ENCODE assay signal across 14 cellular contexts in genomic region chr13:79659161-79659560, GRCh38.
DNase-seq lines count a peak whose midpoint lies in the region; ATAC-seq and TF ChIP-seq lines count a peak whose summit lies in the region.
"Had no signal": no experiment of that assay in that cellular context is flagged by ENCODE, and none has a peak within 500 bp of the region (broad histone marks: within the 10 kb centered on the region; RNA-seq: fewer than 3 reads in every experiment).

No MANE protein-coding gene starts in this region.

- BruUV-seq in OCI-LY7 (replicated peaks; lab: Mats Ljungman, UMichigan) = no TSS peak

- no peak overlapping the region for H3K4ac ChIP-seq in trophoblast cell (ENCODE audit: low read depth, low read length)

- TF ChIP-seq EP300 in SK-N-SH (IDR thresholded peaks at IDR 0.05; ENCODE audit: borderline replicate concordance in 1 of 2, low read depth in 1 of 2, low read length in 1 of 2) = peak; percentile 95 to 98
- TF ChIP-seq EP300 in gastroesophageal sphincter (IDR thresholded peaks at IDR 0.05) = no peak

- H3K14ac ChIP-seq in trophoblast cell (ENCODE audit: low read length) = no peak overlapping the region

- TF ChIP-seq RAD21 in SK-N-SH (IDR thresholded peaks at IDR 0.05; ENCODE audit: low read length) = no peak; the same call in 1 of the 2 replicates

- H2BK5ac ChIP-seq in trophoblast cell (ENCODE audit: low read depth, low read length, poor library complexity) = peak overlapping the region; percentile 68

- no peak overlapping the region for H3K23ac ChIP-seq in trophoblast cell (ENCODE audit: low read length)

- peak overlapping the region; percentile 57; the same call in 1 of the 2 replicates for H3K4me2 ChIP-seq in SK-N-SH
- H3K4me2 ChIP-seq in trophoblast cell (ENCODE audit: low read length) = peak overlapping the region; percentile 13
- H3K4me2 ChIP-seq in OCI-LY7 (ENCODE audit: low read length) = no peak overlapping the region

- TF ChIP-seq POLR2A in gastroesophageal sphincter (IDR thresholded peaks at IDR 0.05) = no peak

- no peaks in the 10 kb centered on the region for H3K9me2 ChIP-seq in SK-N-SH
- no peaks in the 10 kb centered on the region for H3K9me2 ChIP-seq in OCI-LY7 (ENCODE audit: insufficient read depth, low read length)

- H3K36me3 ChIP-seq in SK-N-SH (replicated peaks in 1 of 2; ENCODE audit: control insufficient read depth in 1 of 2, insufficient read depth in 2 of 2, low read length in 1 of 2) = no peaks in the 10 kb centered on the region
- H3K36me3 ChIP-seq in gastroesophageal sphincter = no peaks in the 10 kb centered on the region
- no peaks in the 10 kb centered on the region for H3K36me3 ChIP-seq in trophoblast cell (ENCODE audit: control insufficient read depth in 1 of 2, insufficient read depth in 2 of 2, low read length in 2 of 2)
- H3K36me3 ChIP-seq in OCI-LY7 (ENCODE audit: insufficient read depth, low read length) = no peaks in the 10 kb centered on the region

- no peak overlapping the region for H3K9ac ChIP-seq in SK-N-SH
- no peak overlapping the region for H3K9ac ChIP-seq in trophoblast cell (ENCODE audit: low read length)

- H3K9me3 ChIP-seq in SK-N-SH = no peaks in the 10 kb centered on the region
- H3K9me3 ChIP-seq in gastroesophageal sphincter = no peaks in the 10 kb centered on the region
- no peaks in the 10 kb centered on the region for H3K9me3 ChIP-seq in trophoblast cell (ENCODE audit: insufficient read depth, low read depth, low read length)
- H3K9me3 ChIP-seq in OCI-LY7 (ENCODE audit: low read length) = no peaks in the 10 kb centered on the region

- H4K20me1 ChIP-seq in SK-N-SH (ENCODE audit: insufficient read depth) (no peaks in the 10 kb centered on the region), OCI-LY7 (ENCODE audit: insufficient read depth, low read length) (no peaks in the 10 kb centered on the region)

- no peak overlapping the region for H4K91ac ChIP-seq in trophoblast cell (ENCODE audit: low read depth, low read length)

- peaks cover 16 to 51% of the 10 kb centered on the region in 2 experiments; a peak in 3 of 4 replicates for H3K4me1 ChIP-seq in SK-N-SH (ENCODE audit: control insufficient read depth in 1 of 2, insufficient read depth in 2 of 2, low read depth in 1 of 2, low read length in 1 of 2)
- H3K4me1 ChIP-seq in gastroesophageal sphincter = peaks cover 0 to 9% (median 4%) of the 10 kb centered on the region in 3 donors
- H3K4me1 ChIP-seq in trophoblast cell (ENCODE audit: control insufficient read depth in 1 of 2, insufficient read depth in 2 of 2, low read length in 2 of 2) = peaks cover 6% of the 10 kb centered on the region in 2 experiments
- no peaks in the 10 kb centered on the region for H3K4me1 ChIP-seq in OCI-LY7 (ENCODE audit: insufficient read depth, low read length, poor library complexity, severe bottlenecking)

- H3K79me1 ChIP-seq in trophoblast cell (ENCODE audit: low read length) = peaks cover 9% of the 10 kb centered on the region

- peak overlapping the region; percentile 12; the same call in 1 of the 2 replicates for H2AFZ ChIP-seq in SK-N-SH (ENCODE audit: low read depth)
- H2AFZ ChIP-seq in trophoblast cell (ENCODE audit: insufficient read depth, low read length, poor library complexity) = no peak overlapping the region
- H2AFZ ChIP-seq in OCI-LY7 (ENCODE audit: low read length) = no peak overlapping the region

- 12% methylated on average over 4 of the region's 4 CpGs for WGBS in SK-N-SH (ENCODE audit: low lambda C conversion rate)
- WGBS in gastroesophageal sphincter (ENCODE audit: low coverage in 1 of 2), 2 donors = 4 to 26% methylated on average over 2 to 3 of the region's 4 CpGs
- WGBS in trophoblast cell (ENCODE audit: extremely low coverage, insufficient coverage, insufficient read length) = no CpG with 5 or more reads among the region's 4 CpGs

- no peak overlapping the region for H4K12ac ChIP-seq in trophoblast cell (ENCODE audit: low read depth, low read length)

- H3K27ac ChIP-seq in SK-N-SH (ENCODE audit: low read depth in 2 of 2, low read length in 1 of 2) (peak overlapping the region; percentile 53 to 99; a peak in 3 of 4 replicates), gastroesophageal sphincter (peak overlapping the region in 1 of 4 donors; percentile 2), trophoblast cell (ENCODE audit: low read depth, low read length) (peak overlapping the region; percentile 84), OCI-LY7 (ENCODE audit: low read depth, low read length, poor library complexity, severe bottlenecking) (no peak overlapping the region)
- H3K27ac ChIP-seq: SK-N-MC had no signal

- ATAC-seq in gastroesophageal sphincter = peak; percentile 71

- no peaks in the 10 kb centered on the region for H3K27me3 ChIP-seq in SK-N-SH (ENCODE audit: insufficient read depth)
- no peaks in the 10 kb centered on the region for H3K27me3 ChIP-seq in gastroesophageal sphincter
- H3K27me3 ChIP-seq in trophoblast cell (ENCODE audit: insufficient read depth, low read length) = no peaks in the 10 kb centered on the region

- peak; percentile 14 for DNase-seq in Jurkat, Clone E6-1 (ENCODE audit: low read depth, low spot score)
- DNase-seq in SK-N-SH = peak; percentile 33
- DNase-seq in trophoblast cell = no peak
- DNase-seq in NCI-H226 = no peak
- DNase-seq in T-helper 2 cell = no peak
- no peak for DNase-seq in OCI-LY7 (ENCODE audit: low spot score)
- no peak for DNase-seq in CD1c-positive myeloid dendritic cell (ENCODE audit: extremely low spot score)
- DNase-seq: activated CD4-positive, alpha-beta memory T cell treated with anti-CD3 and anti-CD28 coated beads, Interleukin-2, amount 10 ng/mL, durations not matched to agents 7 days and 5 days; amygdala; COR-L47; glutamatergic neuron; MM.1S had no signal

- H2BK120ac ChIP-seq in trophoblast cell (ENCODE audit: insufficient read depth, low read length, poor library complexity) = peak overlapping the region; percentile 16

- intact Hi-C loops in OCI-LY7 (cut with micrococcal nuclease; ENCODE audit: unreplicated experiment) = no loop called here

- CTCF ChIA-PET in SK-N-SH (lab: Yijun Ruan, JAX) (interaction anchor here (0.7 to 1.5 kb wide), 6 partner anchors 8 to 679 kb away, joined by 3 to 4 read pairs (median 3); no protein-coding TSS in a partner anchor), OCI-LY7 (lab: Charles Lee; ENCODE audit: unreplicated experiment) (no interaction called here)

- no peak overlapping the region for H4K8ac ChIP-seq in trophoblast cell (ENCODE audit: low read depth, low read length)

- H2AK5ac ChIP-seq in trophoblast cell (ENCODE audit: low read length) = no peak overlapping the region

- no peaks in the 10 kb centered on the region for H3F3A ChIP-seq in SK-N-SH (replicated peaks; ENCODE audit: insufficient read depth)

- no peak overlapping the region for H3K4me3 ChIP-seq in Jurkat, Clone E6-1 (ENCODE audit: low read length)
- H3K4me3 ChIP-seq in SK-N-SH (ENCODE audit: low read depth in 2 of 2, low read length in 1 of 2) (0 out of 4 replicates have a peak overlapping the region, but pooled peaks of 1 of the 2 experiments have one; percentile 11), gastroesophageal sphincter (no peak overlapping the region), trophoblast cell (ENCODE audit: low read depth, low read length) (no peak overlapping the region), OCI-LY7 (ENCODE audit: low read depth, low read length, poor library complexity, severe bottlenecking) (no peak overlapping the region)
- H3K4me3 ChIP-seq: SK-N-MC had no signal

- no peak overlapping the region for H2BK12ac ChIP-seq in trophoblast cell (ENCODE audit: low read length)

- no peaks in the 10 kb centered on the region for H3K79me2 ChIP-seq in SK-N-SH (ENCODE audit: insufficient read depth)
- H3K79me2 ChIP-seq in trophoblast cell (ENCODE audit: control insufficient read depth, insufficient read depth, low read length, poor library complexity) = peaks cover 3% of the 10 kb centered on the region
- H3K79me2 ChIP-seq in OCI-LY7 (ENCODE audit: insufficient read depth, low read depth, low read length) = no peaks in the 10 kb centered on the region

- TF ChIP-seq CTCF in SK-N-SH (IDR thresholded peaks at IDR 0.05) (no peak), gastroesophageal sphincter (IDR thresholded peaks at IDR 0.05) (no peak), OCI-LY7 (conservative IDR thresholded peaks at IDR 0.05; ENCODE audit: low read length) (no peak)

- H3K18ac ChIP-seq in trophoblast cell (ENCODE audit: low read length) = no peak overlapping the region

- POLR2A ChIA-PET in SK-N-SH (lab: Yijun Ruan, JAX) (interaction anchor here (1.3 kb wide), 1 partner anchor 682 kb away, joined by 5 read pairs; the partner anchor contains the start of gene SPRY2), OCI-LY7 (lab: Charles Lee) (interaction anchor here (1.1 kb wide), 1 partner anchor 11 kb away, joined by 4 read pairs; no protein-coding TSS in a partner anchor)

TF ChIP-seq in SK-N-SH, 30 proteins besides CTCF, POLR2A, EP300 and RAD21 (continues in another document):
- TF ChIP-seq POLR2AphosphoS5 (IDR thresholded peaks at IDR 0.05; ENCODE audit: low read depth, low read length) (peak; percentile 95), SIN3A (IDR thresholded peaks at IDR 0.05; ENCODE audit: borderline replicate concordance, low read depth, low read length) (peak; percentile 94), EZH2phosphoT487 (IDR thresholded peaks at IDR 0.05; ENCODE audit: borderline replicate concordance, low read depth) (no peak), TCF12 (IDR thresholded peaks at IDR 0.05) (peak; percentile 99), RFX5 (IDR thresholded peaks at IDR 0.05; ENCODE audit: low read length) (no peak), NFIC (IDR thresholded peaks at IDR 0.05; ENCODE audit: borderline replicate concordance) (peak; percentile 88)
- TF ChIP-seq, protein P1, sequence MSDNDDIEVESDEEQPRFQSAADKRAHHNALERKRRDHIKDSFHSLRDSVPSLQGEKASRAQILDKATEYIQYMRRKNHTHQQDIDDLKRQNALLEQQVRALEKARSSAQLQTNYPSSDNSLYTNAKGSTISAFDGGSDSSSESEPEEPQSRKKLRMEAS (IDR thresholded peaks at IDR 0.05; ENCODE audit: low read depth) = peak; percentile 12; the same call in 1 of the 2 replicates
- TF ChIP-seq, protein P2, sequence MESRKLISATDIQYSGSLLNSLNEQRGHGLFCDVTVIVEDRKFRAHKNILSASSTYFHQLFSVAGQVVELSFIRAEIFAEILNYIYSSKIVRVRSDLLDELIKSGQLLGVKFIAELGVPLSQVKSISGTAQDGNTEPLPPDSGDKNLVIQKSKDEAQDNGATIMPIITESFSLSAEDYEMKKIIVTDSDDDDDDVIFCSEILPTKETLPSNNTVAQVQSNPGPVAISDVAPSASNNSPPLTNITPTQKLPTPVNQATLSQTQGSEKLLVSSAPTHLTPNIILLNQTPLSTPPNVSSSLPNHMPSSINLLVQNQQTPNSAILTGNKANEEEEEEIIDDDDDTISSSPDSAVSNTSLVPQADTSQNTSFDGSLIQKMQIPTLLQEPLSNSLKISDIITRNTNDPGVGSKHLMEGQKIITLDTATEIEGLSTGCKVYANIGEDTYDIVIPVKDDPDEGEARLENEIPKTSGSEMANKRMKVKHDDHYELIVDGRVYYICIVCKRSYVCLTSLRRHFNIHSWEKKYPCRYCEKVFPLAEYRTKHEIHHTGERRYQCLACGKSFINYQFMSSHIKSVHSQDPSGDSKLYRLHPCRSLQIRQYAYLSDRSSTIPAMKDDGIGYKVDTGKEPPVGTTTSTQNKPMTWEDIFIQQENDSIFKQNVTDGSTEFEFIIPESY (IDR thresholded peaks at IDR 0.05; ENCODE audit: borderline replicate concordance, low read depth) = no peak

Comparison
In these comparisons a context has a peak if more than half of its experiments do, and no peak if none do; other contexts are left out.
1. DNase-seq: peak in Jurkat, Clone E6-1 (single experiment) and SK-N-SH (single experiment); none in trophoblast cell (0 of 2), NCI-H226 (single experiment), T-helper 2 cell (0 of 5), OCI-LY7 (single experiment) and CD1c-positive myeloid dendritic cell (single experiment).